1 cellular context compared by ENCODE assay signal in the genomic region with DNA sequence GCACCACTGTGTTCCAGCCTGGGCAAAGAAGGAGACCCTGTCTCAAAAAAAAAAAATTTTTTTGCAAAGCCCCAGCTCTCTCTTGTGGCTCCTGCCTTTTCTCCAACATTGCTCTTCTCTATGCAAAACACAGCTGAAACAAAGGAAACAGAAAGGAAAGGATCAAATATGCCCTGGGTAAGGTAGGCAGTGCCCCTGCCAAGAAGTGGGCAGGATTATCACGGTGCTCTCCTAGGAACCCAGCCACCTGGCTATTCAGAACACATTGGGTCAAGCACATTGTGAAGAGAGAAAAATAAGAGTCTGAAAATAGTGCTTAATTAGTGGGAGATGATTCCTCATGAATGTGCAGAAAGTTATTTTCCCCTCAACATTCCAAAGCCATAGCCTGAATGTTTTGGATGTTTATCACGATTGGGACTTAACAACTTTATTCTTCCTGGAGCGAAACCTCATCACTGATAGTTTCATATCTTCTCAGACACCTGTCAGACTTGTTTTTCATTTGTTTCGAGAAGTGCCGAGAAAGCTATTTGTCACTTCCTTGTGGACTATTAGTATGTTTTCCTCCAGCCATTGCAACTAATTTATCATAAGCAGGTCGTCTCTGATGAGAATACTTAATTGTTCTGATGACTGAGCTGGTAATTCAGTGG.
TF ChIP-seq lines count a peak whose summit lies in the region.

No MANE protein-coding gene starts in this region.

TF ChIP-seq in endothelial cell of umbilical vein, 7 proteins besides CTCF, POLR2A, EP300 and RAD21:
- TF ChIP-seq GATA2 (IDR thresholded peaks at IDR 0.05; ENCODE audit: insufficient read depth, insufficient read length, low read depth, low read length) (peak; percentile 80), FOS (IDR thresholded peaks at IDR 0.05; ENCODE audit: borderline replicate concordance, insufficient read depth, low read length) (no peak), POLR2AphosphoS5 (IDR thresholded peaks at IDR 0.05; ENCODE audit: insufficient read depth, low read depth, low read length) (peak; percentile 51), JUN (IDR thresholded peaks at IDR 0.05; ENCODE audit: borderline replicate concordance, insufficient read depth, insufficient read length, low read depth) (peak; percentile 23), EZH2 (IDR thresholded peaks at IDR 0.05; ENCODE audit: borderline replicate concordance, low read depth, low read length, severe bottlenecking) (no peak)
TF ChIP-seq in endothelial cell of umbilical vein: peak in this region for 3.
